ENCODE assay signal across 1 cellular context in the genomic region with DNA sequence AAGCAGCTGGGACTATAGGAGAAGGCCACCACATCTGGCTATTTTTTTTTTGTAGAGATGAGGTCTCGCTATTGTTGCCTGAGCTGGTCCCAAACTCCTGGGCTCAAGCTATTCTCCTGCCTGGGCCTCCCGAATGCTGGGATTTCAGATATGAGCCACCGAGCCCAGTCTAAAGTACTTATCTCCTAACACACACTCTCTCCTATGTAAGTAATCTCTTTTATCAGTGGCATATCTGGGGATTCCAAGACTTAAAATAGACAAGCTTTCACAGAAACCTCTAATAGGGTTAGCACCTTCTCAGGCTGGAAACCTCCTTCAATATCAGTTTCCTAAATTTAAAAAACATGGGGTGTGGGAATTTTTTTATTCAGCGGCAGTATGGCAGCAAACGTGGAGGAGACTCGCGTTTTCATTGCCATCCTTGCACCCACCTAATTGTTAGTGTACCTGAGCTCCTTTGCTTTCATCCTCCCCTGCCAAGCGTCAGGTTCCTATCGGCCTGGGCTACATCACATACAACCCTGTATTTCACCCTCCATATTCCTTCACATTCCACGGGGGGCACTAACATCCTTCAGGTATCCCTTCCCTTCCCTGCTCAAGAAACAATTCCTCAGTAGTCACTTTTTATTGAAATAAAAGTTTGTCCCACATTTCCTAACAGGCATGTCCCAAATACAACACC.
TF ChIP-seq lines count a peak whose summit lies in the region.

No MANE protein-coding gene starts in this region.

TF ChIP-seq in K562, 482 proteins besides CTCF, POLR2A, EP300 and RAD21 (continued from another document and continues in another):
- TF ChIP-seq, protein P1, sequence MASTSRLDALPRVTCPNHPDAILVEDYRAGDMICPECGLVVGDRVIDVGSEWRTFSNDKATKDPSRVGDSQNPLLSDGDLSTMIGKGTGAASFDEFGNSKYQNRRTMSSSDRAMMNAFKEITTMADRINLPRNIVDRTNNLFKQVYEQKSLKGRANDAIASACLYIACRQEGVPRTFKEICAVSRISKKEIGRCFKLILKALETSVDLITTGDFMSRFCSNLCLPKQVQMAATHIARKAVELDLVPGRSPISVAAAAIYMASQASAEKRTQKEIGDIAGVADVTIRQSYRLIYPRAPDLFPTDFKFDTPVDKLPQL (IDR thresholded peaks at IDR 0.05; ENCODE audit: extremely low read depth, insufficient read length) = no peak
- TF ChIP-seq LEF1 (IDR thresholded peaks at IDR 0.05) (peak; percentile 73; the same call in 1 of the 2 replicates), KDM1A (IDR thresholded peaks at IDR 0.05) (peak; percentile 84 to 88), FOSL1 (tag; conservative IDR thresholded peaks at IDR 0.05) (peak; percentile 41; the same call in 1 of the 2 replicates), MEIS2 (IDR thresholded peaks at IDR 0.05; ENCODE audit: partially characterized antibody) (peak; percentile 35), ZNF699 (CRISPR knock-in tag; IDR thresholded peaks at IDR 0.05; ENCODE audit: insufficient replicate concordance) (no peak), COPS2 (conservative IDR thresholded peaks at IDR 0.05) (no peak), ZKSCAN3 (CRISPR knock-in tag; IDR thresholded peaks at IDR 0.05) (no peak), MEF2A (IDR thresholded peaks at IDR 0.05; ENCODE audit: control insufficient read depth, low read depth, low read length) (peak; percentile 86), ILK (tag; IDR thresholded peaks at IDR 0.05; ENCODE audit: borderline replicate concordance, low read depth) (no peak), HMG20B (CRISPR knock-in tag; IDR thresholded peaks at IDR 0.05) (no peak), CBX8 (IDR thresholded peaks at IDR 0.05; ENCODE audit: borderline replicate concordance, extremely low read depth, low read depth, low read length, poor library complexity, severe bottlenecking) (no peak), NCOA1 (IDR thresholded peaks at IDR 0.05; ENCODE audit: low read depth) (peak; percentile 60; the same call in 1 of the 2 replicates), BRCA1 (IDR thresholded peaks at IDR 0.05) (no peak), BRCA1 (CRISPR knock-in tag; IDR thresholded peaks at IDR 0.05) (no peak), MBD2 (IDR thresholded peaks at IDR 0.05; ENCODE audit: borderline replicate concordance, low read depth) (peak; percentile 62; the same call in 1 of the 2 replicates), ZNF311 (CRISPR knock-in tag; IDR thresholded peaks at IDR 0.05) (no peak), ZNF12 (CRISPR knock-in tag; IDR thresholded peaks at IDR 0.05) (no peak), MEF2D (tag; conservative IDR thresholded peaks at IDR 0.05; ENCODE audit: low read depth) (peak; percentile 94), GATAD2B (IDR thresholded peaks at IDR 0.05; ENCODE audit: borderline replicate concordance) (peak; percentile 80; the same call in 1 of the 2 replicates), ZNF134 (CRISPR knock-in tag; conservative IDR thresholded peaks at IDR 0.05) (no peak), FOXK1 (CRISPR knock-in tag; IDR thresholded peaks at IDR 0.05; ENCODE audit: borderline replicate concordance) (no peak), KAT2B (IDR thresholded peaks at IDR 0.05; ENCODE audit: low read depth, low read length) (no peak), ZNF785 (CRISPR knock-in tag; IDR thresholded peaks at IDR 0.05) (no peak), GATAD2A (IDR thresholded peaks at IDR 0.05) (peak; percentile 80), SMARCC2 (IDR thresholded peaks at IDR 0.05; ENCODE audit: low read depth) (peak; percentile 89), FOXM1 (IDR thresholded peaks at IDR 0.05; ENCODE audit: low read depth) (peak; percentile 85), FOXM1 (CRISPR knock-in tag; IDR thresholded peaks at IDR 0.05; ENCODE audit: low read depth) (no peak), NFRKB (IDR thresholded peaks at IDR 0.05; ENCODE audit: low read depth) (0 out of 2 replicates have a peak, but pooled peaks have one; percentile 15), PML (IDR thresholded peaks at IDR 0.05; ENCODE audit: low read length) (peak; percentile 81), SMAD4 (CRISPR knock-in tag; conservative IDR thresholded peaks at IDR 0.05) (peak; percentile 82), SMARCA4 (IDR thresholded peaks at IDR 0.05) (peak; percentile 95), JUND (IDR thresholded peaks at IDR 0.05; ENCODE audit: borderline replicate concordance, low read depth, low read length) (peak; percentile 32; the same call in 1 of the 2 replicates), JUND (tag; IDR thresholded peaks at IDR 0.05; ENCODE audit: borderline replicate concordance, low read depth, low read length) (no peak), DPF2 (IDR thresholded peaks at IDR 0.05) (peak; percentile 93), NFIC (IDR thresholded peaks at IDR 0.05) (no peak; the same call in 1 of the 2 replicates), PHTF2 (CRISPR knock-in tag; IDR thresholded peaks at IDR 0.05) (no peak), SIRT6 (IDR thresholded peaks at IDR 0.05; ENCODE audit: low read depth, low read length) (no peak), HDAC1 (IDR thresholded peaks at IDR 0.05) (peak; percentile 69 to 75; a peak in 3 of 4 replicates), EP400 (IDR thresholded peaks at IDR 0.05) (peak; percentile 47; the same call in 1 of the 2 replicates), PHB2 (IDR thresholded peaks at IDR 0.05; ENCODE audit: low read depth) (peak; percentile 60), SMARCA5 (IDR thresholded peaks at IDR 0.05) (no peak), TGIF2 (CRISPR knock-in tag; IDR thresholded peaks at IDR 0.05) (no peak), CREM (IDR thresholded peaks at IDR 0.05; ENCODE audit: low read depth) (no peak), RBM39 (optimal IDR thresholded peaks at IDR 0.05; ENCODE audit: low read depth, low read length) (no peak)
- TF ChIP-seq, protein P2, sequence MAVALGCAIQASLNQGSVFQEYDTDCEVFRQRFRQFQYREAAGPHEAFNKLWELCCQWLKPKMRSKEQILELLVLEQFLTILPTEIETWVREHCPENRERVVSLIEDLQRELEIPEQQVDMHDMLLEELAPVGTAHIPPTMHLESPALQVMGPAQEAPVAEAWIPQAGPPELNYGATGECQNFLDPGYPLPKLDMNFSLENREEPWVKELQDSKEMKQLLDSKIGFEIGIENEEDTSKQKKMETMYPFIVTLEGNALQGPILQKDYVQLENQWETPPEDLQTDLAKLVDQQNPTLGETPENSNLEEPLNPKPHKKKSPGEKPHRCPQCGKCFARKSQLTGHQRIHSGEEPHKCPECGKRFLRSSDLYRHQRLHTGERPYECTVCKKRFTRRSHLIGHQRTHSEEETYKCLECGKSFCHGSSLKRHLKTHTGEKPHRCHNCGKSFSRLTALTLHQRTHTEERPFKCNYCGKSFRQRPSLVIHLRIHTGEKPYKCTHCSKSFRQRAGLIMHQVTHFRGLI (CRISPR knock-in tag; IDR thresholded peaks at IDR 0.05) = no peak
- TF ChIP-seq, protein P3, sequence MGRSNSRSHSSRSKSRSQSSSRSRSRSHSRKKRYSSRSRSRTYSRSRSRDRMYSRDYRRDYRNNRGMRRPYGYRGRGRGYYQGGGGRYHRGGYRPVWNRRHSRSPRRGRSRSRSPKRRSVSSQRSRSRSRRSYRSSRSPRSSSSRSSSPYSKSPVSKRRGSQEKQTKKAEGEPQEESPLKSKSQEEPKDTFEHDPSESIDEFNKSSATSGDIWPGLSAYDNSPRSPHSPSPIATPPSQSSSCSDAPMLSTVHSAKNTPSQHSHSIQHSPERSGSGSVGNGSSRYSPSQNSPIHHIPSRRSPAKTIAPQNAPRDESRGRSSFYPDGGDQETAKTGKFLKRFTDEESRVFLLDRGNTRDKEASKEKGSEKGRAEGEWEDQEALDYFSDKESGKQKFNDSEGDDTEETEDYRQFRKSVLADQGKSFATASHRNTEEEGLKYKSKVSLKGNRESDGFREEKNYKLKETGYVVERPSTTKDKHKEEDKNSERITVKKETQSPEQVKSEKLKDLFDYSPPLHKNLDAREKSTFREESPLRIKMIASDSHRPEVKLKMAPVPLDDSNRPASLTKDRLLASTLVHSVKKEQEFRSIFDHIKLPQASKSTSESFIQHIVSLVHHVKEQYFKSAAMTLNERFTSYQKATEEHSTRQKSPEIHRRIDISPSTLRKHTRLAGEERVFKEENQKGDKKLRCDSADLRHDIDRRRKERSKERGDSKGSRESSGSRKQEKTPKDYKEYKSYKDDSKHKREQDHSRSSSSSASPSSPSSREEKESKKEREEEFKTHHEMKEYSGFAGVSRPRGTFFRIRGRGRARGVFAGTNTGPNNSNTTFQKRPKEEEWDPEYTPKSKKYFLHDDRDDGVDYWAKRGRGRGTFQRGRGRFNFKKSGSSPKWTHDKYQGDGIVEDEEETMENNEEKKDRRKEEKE (IDR thresholded peaks at IDR 0.05; ENCODE audit: borderline replicate concordance in 1 of 2, control insufficient read depth in 1 of 2, low read depth in 2 of 2, low read length in 1 of 2) = no peak
- TF ChIP-seq, protein P4, sequence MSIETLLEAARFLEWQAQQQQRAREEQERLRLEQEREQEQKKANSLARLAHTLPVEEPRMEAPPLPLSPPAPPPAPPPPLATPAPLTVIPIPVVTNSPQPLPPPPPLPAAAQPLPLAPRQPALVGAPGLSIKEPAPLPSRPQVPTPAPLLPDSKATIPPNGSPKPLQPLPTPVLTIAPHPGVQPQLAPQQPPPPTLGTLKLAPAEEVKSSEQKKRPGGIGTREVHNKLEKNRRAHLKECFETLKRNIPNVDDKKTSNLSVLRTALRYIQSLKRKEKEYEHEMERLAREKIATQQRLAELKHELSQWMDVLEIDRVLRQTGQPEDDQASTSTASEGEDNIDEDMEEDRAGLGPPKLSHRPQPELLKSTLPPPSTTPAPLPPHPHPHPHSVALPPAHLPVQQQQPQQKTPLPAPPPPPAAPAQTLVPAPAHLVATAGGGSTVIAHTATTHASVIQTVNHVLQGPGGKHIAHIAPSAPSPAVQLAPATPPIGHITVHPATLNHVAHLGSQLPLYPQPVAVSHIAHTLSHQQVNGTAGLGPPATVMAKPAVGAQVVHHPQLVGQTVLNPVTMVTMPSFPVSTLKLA (conservative IDR thresholded peaks at IDR 0.05) = peak in 1 of 2 experiments; percentile 36; a peak in 2 of 4 replicates
- TF ChIP-seq, protein P5, sequence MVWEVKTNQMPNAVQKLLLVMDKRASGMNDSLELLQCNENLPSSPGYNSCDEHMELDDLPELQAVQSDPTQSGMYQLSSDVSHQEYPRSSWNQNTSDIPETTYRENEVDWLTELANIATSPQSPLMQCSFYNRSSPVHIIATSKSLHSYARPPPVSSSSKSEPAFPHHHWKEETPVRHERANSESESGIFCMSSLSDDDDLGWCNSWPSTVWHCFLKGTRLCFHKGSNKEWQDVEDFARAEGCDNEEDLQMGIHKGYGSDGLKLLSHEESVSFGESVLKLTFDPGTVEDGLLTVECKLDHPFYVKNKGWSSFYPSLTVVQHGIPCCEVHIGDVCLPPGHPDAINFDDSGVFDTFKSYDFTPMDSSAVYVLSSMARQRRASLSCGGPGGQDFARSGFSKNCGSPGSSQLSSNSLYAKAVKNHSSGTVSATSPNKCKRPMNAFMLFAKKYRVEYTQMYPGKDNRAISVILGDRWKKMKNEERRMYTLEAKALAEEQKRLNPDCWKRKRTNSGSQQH (CRISPR knock-in tag; IDR thresholded peaks at IDR 0.05) = no peak
- TF ChIP-seq, protein P6, sequence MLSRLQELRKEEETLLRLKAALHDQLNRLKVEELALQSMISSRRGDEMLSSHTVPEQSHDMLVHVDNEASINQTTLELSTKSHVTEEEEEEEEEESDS (CRISPR knock-in tag; IDR thresholded peaks at IDR 0.05) = no peak
- TF ChIP-seq, protein P7, sequence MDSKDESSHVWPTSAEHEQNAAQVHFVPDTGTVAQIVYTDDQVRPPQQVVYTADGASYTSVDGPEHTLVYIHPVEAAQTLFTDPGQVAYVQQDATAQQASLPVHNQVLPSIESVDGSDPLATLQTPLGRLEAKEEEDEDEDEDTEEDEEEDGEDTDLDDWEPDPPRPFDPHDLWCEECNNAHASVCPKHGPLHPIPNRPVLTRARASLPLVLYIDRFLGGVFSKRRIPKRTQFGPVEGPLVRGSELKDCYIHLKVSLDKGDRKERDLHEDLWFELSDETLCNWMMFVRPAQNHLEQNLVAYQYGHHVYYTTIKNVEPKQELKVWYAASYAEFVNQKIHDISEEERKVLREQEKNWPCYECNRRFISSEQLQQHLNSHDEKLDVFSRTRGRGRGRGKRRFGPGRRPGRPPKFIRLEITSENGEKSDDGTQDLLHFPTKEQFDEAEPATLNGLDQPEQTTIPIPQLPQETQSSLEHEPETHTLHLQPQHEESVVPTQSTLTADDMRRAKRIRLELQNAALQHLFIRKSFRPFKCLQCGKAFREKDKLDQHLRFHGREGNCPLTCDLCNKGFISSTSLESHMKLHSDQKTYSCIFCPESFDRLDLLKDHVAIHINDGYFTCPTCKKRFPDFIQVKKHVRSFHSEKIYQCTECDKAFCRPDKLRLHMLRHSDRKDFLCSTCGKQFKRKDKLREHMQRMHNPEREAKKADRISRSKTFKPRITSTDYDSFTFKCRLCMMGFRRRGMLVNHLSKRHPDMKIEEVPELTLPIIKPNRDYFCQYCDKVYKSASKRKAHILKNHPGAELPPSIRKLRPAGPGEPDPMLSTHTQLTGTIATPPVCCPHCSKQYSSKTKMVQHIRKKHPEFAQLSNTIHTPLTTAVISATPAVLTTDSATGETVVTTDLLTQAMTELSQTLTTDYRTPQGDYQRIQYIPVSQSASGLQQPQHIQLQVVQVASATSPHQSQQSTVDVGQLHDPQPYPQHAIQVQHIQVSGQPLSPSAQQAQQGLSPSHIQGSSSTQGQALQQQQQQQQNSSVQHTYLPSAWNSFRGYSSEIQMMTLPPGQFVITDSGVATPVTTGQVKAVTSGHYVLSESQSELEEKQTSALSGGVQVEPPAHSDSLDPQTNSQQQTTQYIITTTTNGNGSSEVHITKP (IDR thresholded peaks at IDR 0.05; ENCODE audit: partially characterized antibody) = no peak
- TF ChIP-seq, protein P8, sequence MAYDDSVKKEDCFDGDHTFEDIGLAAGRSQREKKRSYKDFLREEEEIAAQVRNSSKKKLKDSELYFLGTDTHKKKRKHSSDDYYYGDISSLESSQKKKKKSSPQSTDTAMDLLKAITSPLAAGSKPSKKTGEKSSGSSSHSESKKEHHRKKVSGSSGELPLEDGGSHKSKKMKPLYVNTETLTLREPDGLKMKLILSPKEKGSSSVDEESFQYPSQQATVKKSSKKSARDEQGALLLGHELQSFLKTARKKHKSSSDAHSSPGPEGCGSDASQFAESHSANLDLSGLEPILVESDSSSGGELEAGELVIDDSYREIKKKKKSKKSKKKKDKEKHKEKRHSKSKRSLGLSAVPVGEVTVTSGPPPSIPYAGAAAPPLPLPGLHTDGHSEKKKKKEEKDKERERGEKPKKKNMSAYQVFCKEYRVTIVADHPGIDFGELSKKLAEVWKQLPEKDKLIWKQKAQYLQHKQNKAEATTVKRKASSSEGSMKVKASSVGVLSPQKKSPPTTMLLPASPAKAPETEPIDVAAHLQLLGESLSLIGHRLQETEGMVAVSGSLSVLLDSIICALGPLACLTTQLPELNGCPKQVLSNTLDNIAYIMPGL (CRISPR knock-in tag; IDR thresholded peaks at IDR 0.05) = no peak
- TF ChIP-seq, protein P9, sequence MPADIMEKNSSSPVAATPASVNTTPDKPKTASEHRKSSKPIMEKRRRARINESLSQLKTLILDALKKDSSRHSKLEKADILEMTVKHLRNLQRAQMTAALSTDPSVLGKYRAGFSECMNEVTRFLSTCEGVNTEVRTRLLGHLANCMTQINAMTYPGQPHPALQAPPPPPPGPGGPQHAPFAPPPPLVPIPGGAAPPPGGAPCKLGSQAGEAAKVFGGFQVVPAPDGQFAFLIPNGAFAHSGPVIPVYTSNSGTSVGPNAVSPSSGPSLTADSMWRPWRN (IDR thresholded peaks at IDR 0.05; ENCODE audit: low read depth) = peak; percentile 59; the same call in 1 of the 2 replicates
